8 cellular contexts compared by ENCODE assay signal in the genomic region with DNA sequence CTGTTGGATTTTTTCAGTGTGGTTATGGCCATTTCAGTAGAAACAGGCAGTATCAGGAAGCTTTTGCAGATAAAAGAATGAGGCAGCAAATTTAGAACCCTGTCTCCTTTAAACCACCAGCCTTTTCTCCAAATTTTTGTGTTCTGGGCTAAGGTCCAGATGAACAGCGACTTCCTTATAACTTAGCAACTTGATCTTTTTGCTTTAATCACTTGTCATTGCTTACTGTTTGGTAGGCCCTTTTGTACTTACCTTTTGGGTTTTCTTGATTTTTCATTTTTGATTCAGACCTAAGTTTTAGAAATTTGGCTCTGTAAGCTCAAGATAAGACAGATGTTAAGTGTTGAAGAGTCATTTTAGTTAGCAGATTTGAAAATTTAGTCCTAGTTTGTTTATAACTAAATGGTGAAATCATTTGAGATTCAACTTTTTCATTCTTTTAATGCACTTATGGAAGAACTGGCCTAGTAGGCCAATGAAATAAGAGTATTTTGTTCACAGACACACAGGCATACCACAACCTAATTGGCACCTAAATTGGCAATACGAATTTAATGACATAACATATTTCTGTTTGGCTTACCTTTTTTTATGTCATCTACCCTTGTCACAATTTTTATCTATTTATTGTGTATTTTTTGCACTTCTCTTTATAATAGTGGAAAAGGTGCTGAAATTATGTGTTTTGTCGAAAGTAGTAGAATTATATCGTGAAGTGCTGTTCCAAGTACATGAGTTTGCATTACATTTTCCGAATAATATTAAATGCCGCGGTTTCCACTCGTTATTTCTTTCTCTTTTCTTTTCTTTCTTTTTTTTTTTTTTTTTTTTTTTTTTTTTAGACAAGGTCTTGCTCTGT. TPM values are rescaled to one million over a fixed set of nuclear protein-coding genes. Genes with fewer than 3 reads are reported as not detected.
A peak's percentile ranks its signal among the peaks of the same experiment; 100 is the strongest.
DNase-seq lines count a peak whose midpoint lies in the region; ATAC-seq and TF ChIP-seq lines count a peak whose summit lies in the region.

No MANE protein-coding gene starts in this region.

- no peak for TF ChIP-seq CTCF in VCaP (conservative IDR thresholded peaks at IDR 0.05)

- peaks cover 4% of the 10 kb centered on the region for H3K4me1 ChIP-seq in right cardiac atrium (ENCODE audit: control insufficient read depth, insufficient read depth, low read length)

- H3K9me3 ChIP-seq in right cardiac atrium (ENCODE audit: control insufficient read depth, low read length) = no peaks in the 10 kb centered on the region

- peaks cover 34% of the 10 kb centered on the region for H3K4me1 Mint-ChIP-seq in activated naive CD4-positive, alpha-beta T cell treated with anti-CD3 and anti-CD28 coated beads for 36 hours (ENCODE audit: low read depth)

- no peak for DNase-seq in activated naive CD4-positive, alpha-beta T cell treated with anti-CD3 and anti-CD28 coated beads for 36 hours
- no peak for DNase-seq in activated naive CD4-positive, alpha-beta T cell treated with anti-CD3 and anti-CD28 coated beads, Interleukin-2, amount 50 U/mL, for 16 hours
- DNase-seq in right cardiac atrium (no peak), superior temporal gyrus (ENCODE audit: extremely low spot score) (peak; percentile 66), NCI-H2171 (lab: John Stamatoyannopoulos, UW) (no peak)
- DNase-seq in stimulated activated CD4-positive, alpha-beta T cell treated with anti-CD3 and anti-CD28 coated beads, Interleukin-15, amount 100 ng/mL, for 24 hours = no peak

- peak overlapping the region; percentile 91 for H3K4me3 Mint-ChIP-seq in activated naive CD4-positive, alpha-beta T cell treated with anti-CD3 and anti-CD28 coated beads for 36 hours

- no peaks in the 10 kb centered on the region for H3K27me3 Mint-ChIP-seq in activated naive CD4-positive, alpha-beta T cell treated with anti-CD3 and anti-CD28 coated beads for 36 hours (ENCODE audit: low read depth)

- no peak for ATAC-seq in right cardiac atrium
- ATAC-seq in GM21423 (IDR thresholded peaks at IDR 0.05; ENCODE audit: unreplicated experiment) = no peak

- H3K27ac ChIP-seq in VCaP (peak overlapping the region; percentile 99), right cardiac atrium (ENCODE audit: low read length) (no peak overlapping the region)

- CTCF ChIA-PET in activated naive CD4-positive, alpha-beta T cell treated with anti-CD3 and anti-CD28 coated beads for 36 hours (lab: Charles Lee) = interaction anchor here (0.6 to 2.0 kb wide), 3 partner anchors 10 to 129 kb away, joined by 3 to 8 read pairs (median 6); no protein-coding TSS in a partner anchor

- H3K4me3 ChIP-seq in right cardiac atrium (ENCODE audit: low read length) = peak overlapping the region; percentile 89

- H3K27me3 ChIP-seq in right cardiac atrium (ENCODE audit: control insufficient read depth, insufficient read depth) = no peaks in the 10 kb centered on the region

- H3K36me3 Mint-ChIP-seq in activated naive CD4-positive, alpha-beta T cell treated with anti-CD3 and anti-CD28 coated beads for 36 hours (ENCODE audit: low read depth) = no peaks in the 10 kb centered on the region

- H3K9me3 Mint-ChIP-seq in activated naive CD4-positive, alpha-beta T cell treated with anti-CD3 and anti-CD28 coated beads for 36 hours = no peaks in the 10 kb centered on the region

- intact Hi-C loops in activated naive CD4-positive, alpha-beta T cell treated with anti-CD3 and anti-CD28 coated beads for 36 hours (cut with micrococcal nuclease) = loop anchor here (10.0 kb wide), 1 partner anchor 1129 kb away; no protein-coding TSS in a partner anchor
- intact Hi-C loops in right cardiac atrium (cut with DNase I) = no loop called here

- H3K27ac Mint-ChIP-seq in activated naive CD4-positive, alpha-beta T cell treated with anti-CD3 and anti-CD28 coated beads for 36 hours = no peak overlapping the region

- 80% methylated on average over 8 of the region's 8 CpGs for WGBS in right cardiac atrium

RNA-seq across cellular contexts. Expression of a gene that starts 2.1 kb away (rescaled TPM):
- 10 to 100 TPM; 46.7 to 47.6 TPM for total RNA-seq in activated naive CD4-positive, alpha-beta T cell treated with anti-CD3 and anti-CD28 coated beads for 36 hours
- total RNA-seq in right cardiac atrium = 10 to 100 TPM; 50.1 to 67.6 (median 62.1) TPM
- polyA plus RNA-seq in right cardiac atrium = 58.4 TPM

RNA-seq across cellular contexts. Expression of a gene that starts 12.2 kb away (rescaled TPM):
- 10 to 100 TPM; 19.5 to 21.0 TPM for total RNA-seq in activated naive CD4-positive, alpha-beta T cell treated with anti-CD3 and anti-CD28 coated beads for 36 hours
- total RNA-seq in right cardiac atrium = 10 to 100 TPM; 14.6 to 32.9 (median 23.1) TPM
- 6.9 TPM for polyA plus RNA-seq in right cardiac atrium
